Comparison of ENCODE assay signal across 8 cellular contexts in genomic region chr19:43533546-43534304, GRCh38. TPM values are rescaled to one million over a fixed set of nuclear protein-coding genes. Genes with fewer than 3 reads are reported as not detected.
A peak's percentile ranks its signal among the peaks of the same experiment; 100 is the strongest.
DNase-seq lines count a peak whose midpoint lies in the region; ATAC-seq, FAIRE-seq and TF ChIP-seq lines count a peak whose summit lies in the region.

No MANE protein-coding gene starts in this region.

- H3K9ac ChIP-seq in DND-41 (ENCODE audit: low read depth, low read length) = peak overlapping the region; percentile 38

- peak overlapping the region; percentile 96 for H3K27ac Mint-ChIP-seq in neural crest cell (ENCODE audit: unreplicated experiment)
- peak overlapping the region; percentile 94 to 95 for H3K27ac Mint-ChIP-seq in stimulated activated naive CD8-positive, alpha-beta T cell treated with anti-CD3 and anti-CD28 coated beads, Interleukin-15, amount 100 ng/mL, for 72 hours

- H3K79me2 ChIP-seq in DND-41 (ENCODE audit: insufficient read depth, low read length) = no peaks in the 10 kb centered on the region

- FAIRE-seq in H54 (lab: Jason Lieb, UNC) = peak; percentile 75

- no peak for TF ChIP-seq CTCF in DND-41 (IDR thresholded peaks at IDR 0.05; ENCODE audit: borderline replicate concordance, extremely low read depth, low read length, poor library complexity, severe bottlenecking)
- TF ChIP-seq CTCF in foreskin keratinocyte (conservative IDR thresholded peaks at IDR 0.05) = no peak
- TF ChIP-seq CTCF in neural crest cell (conservative IDR thresholded peaks at IDR 0.05) = no peak

- no peak for TF ChIP-seq POLR2A in H54 (IDR thresholded peaks at IDR 0.05; ENCODE audit: low read depth, low read length)

- H2AFZ ChIP-seq in DND-41 (ENCODE audit: low read depth, low read length) = peak overlapping the region; percentile 58

- peaks cover 14% of the 10 kb centered on the region for H3K36me3 Mint-ChIP-seq in neural crest cell (ENCODE audit: low read depth)

- H3K27me3 ChIP-seq in DND-41 (ENCODE audit: insufficient read depth, low read length, poor library complexity) (no peaks in the 10 kb centered on the region), MG63 (no peaks in the 10 kb centered on the region), foreskin keratinocyte (no peaks in the 10 kb centered on the region)

- H3K9me3 ChIP-seq in DND-41 (ENCODE audit: insufficient read depth, low read length, severe bottlenecking) = no peaks in the 10 kb centered on the region
- no peaks in the 10 kb centered on the region for H3K9me3 ChIP-seq in MG63

- DNase-seq in DND-41 = peak; percentile 95
- peak; percentile 99 for DNase-seq in H54 (ENCODE audit: insufficient read length, low spot score)
- DNase-seq in MG63 = peak; percentile 94
- peak; percentile 96 for DNase-seq in SIG-M5 (lab: John Stamatoyannopoulos, UW)
- peak; percentile 63 to 95 (median 82) for DNase-seq in activated naive CD4-positive, alpha-beta T cell (lab: John Stamatoyannopoulos, UW)
- DNase-seq in foreskin keratinocyte = peak; percentile 93 to 98
- DNase-seq in neural crest cell (ENCODE audit: low read depth, low spot score) = peak; percentile 99
- DNase-seq in stimulated activated naive CD8-positive, alpha-beta T cell treated with anti-CD3 and anti-CD28 coated beads, Interleukin-15, amount 100 ng/mL, for 72 hours = peak; percentile 98

- H3K4me1 Mint-ChIP-seq in neural crest cell = peaks cover 30% of the 10 kb centered on the region
- peaks cover 30% of the 10 kb centered on the region for H3K4me1 Mint-ChIP-seq in stimulated activated naive CD8-positive, alpha-beta T cell treated with anti-CD3 and anti-CD28 coated beads, Interleukin-15, amount 100 ng/mL, for 72 hours

- peaks cover 9% of the 10 kb centered on the region for H3K27me3 Mint-ChIP-seq in neural crest cell (ENCODE audit: low read depth)
- H3K27me3 Mint-ChIP-seq in stimulated activated naive CD8-positive, alpha-beta T cell treated with anti-CD3 and anti-CD28 coated beads, Interleukin-15, amount 100 ng/mL, for 72 hours = no peaks in the 10 kb centered on the region

- H4K20me1 ChIP-seq in DND-41 (ENCODE audit: insufficient read depth, low read length) = 0 out of 2 replicates have a peak, but pooled peaks cover 4% of the 10 kb centered on the region

- peak overlapping the region; percentile 91 for H3K4me3 Mint-ChIP-seq in neural crest cell
- peak overlapping the region; percentile 87 to 88 for H3K4me3 Mint-ChIP-seq in stimulated activated naive CD8-positive, alpha-beta T cell treated with anti-CD3 and anti-CD28 coated beads, Interleukin-15, amount 100 ng/mL, for 72 hours

- H3K4me3 ChIP-seq in DND-41 (ENCODE audit: low read depth in 1 of 2, low read length in 2 of 2) (peak overlapping the region in 1 of 2 experiments; percentile 56; a peak in 3 of 4 replicates), MG63 (peak overlapping the region; percentile 52)

- H3K36me3 ChIP-seq in DND-41 (ENCODE audit: insufficient read depth, low read length) = peaks cover 14% of the 10 kb centered on the region; the same call in 1 of the 2 replicates
- peaks cover 14% of the 10 kb centered on the region for H3K36me3 ChIP-seq in MG63

- H3K27ac ChIP-seq in DND-41 (ENCODE audit: low read length) = peak overlapping the region; percentile 11; the same call in 1 of the 2 replicates
- H3K27ac ChIP-seq in foreskin keratinocyte = no peak overlapping the region

- H3K4me1 ChIP-seq in DND-41 (ENCODE audit: insufficient read depth, low read length) = peaks cover 20% of the 10 kb centered on the region
- H3K4me1 ChIP-seq in foreskin keratinocyte = peaks cover 9% of the 10 kb centered on the region

- ATAC-seq in DND-41 (ENCODE audit: insufficient read depth, low read depth) (peak; percentile 91), foreskin keratinocyte (peak; percentile 85)
- ATAC-seq in stimulated activated naive CD8-positive, alpha-beta T cell treated with anti-CD3 and anti-CD28 coated beads, Interleukin-15, amount 100 ng/mL, for 72 hours = peak; percentile 81

- H3K4me2 ChIP-seq in DND-41 (ENCODE audit: insufficient read depth, low read length) = peak overlapping the region; percentile 68

- H3K9me3 Mint-ChIP-seq in neural crest cell = peaks cover 3% of the 10 kb centered on the region
- H3K9me3 Mint-ChIP-seq in stimulated activated naive CD8-positive, alpha-beta T cell treated with anti-CD3 and anti-CD28 coated beads, Interleukin-15, amount 100 ng/mL, for 72 hours = peaks cover 0 to 5% of the 10 kb centered on the region in 2 donors

RNA-seq across cellular contexts. Expression of gene ZNF575, which starts 0.7 kb away (rescaled TPM):
- not detected in 2 replicates for total RNA-seq in MG63 (2014; rRNA removed; shearing (Covaris generic); ENCODE audit: low replicate concordance)
- total RNA-seq in foreskin keratinocyte = 0.37 and 0.42 TPM in 2 replicates
- polyA plus RNA-seq in foreskin keratinocyte = 0.67 and 0.91 TPM in 2 replicates
- 0.57 and 0.72 TPM in 2 replicates for total RNA-seq in neural crest cell

RNA-seq across cellular contexts. Expression of gene ETHE1, which starts 6.7 kb away (rescaled TPM):
- 76.7 and 101 TPM in 2 replicates for total RNA-seq in MG63 (2014; rRNA removed; shearing (Covaris generic); ENCODE audit: low replicate concordance)
- 151 and 168 TPM in 2 replicates for total RNA-seq in foreskin keratinocyte
- polyA plus RNA-seq in foreskin keratinocyte = 239 and 287 TPM in 2 replicates
- total RNA-seq in neural crest cell = 23.7 and 25.0 TPM in 2 replicates

RNA-seq across cellular contexts. Expression of gene PHLDB3, which starts 29.2 kb away (rescaled TPM):
- 3.5 and 10.5 TPM in 2 replicates for total RNA-seq in MG63 (2014; rRNA removed; shearing (Covaris generic); ENCODE audit: low replicate concordance)
- total RNA-seq in foreskin keratinocyte (14.8 and 15.4 TPM in 2 replicates), neural crest cell (13.3 and 14.3 TPM in 2 replicates)
- polyA plus RNA-seq in foreskin keratinocyte = 9.8 and 11.2 TPM in 2 replicates

RNA-seq across cellular contexts. Expression of gene XRCC1, which starts 41.6 kb away (rescaled TPM):
- total RNA-seq in MG63 (2014; rRNA removed; shearing (Covaris generic); ENCODE audit: low replicate concordance) = 49.7 and 59.3 TPM in 2 replicates
- total RNA-seq in foreskin keratinocyte (28.8 and 31.1 TPM in 2 replicates), neural crest cell (79.4 and 82.0 TPM in 2 replicates)
- polyA plus RNA-seq in foreskin keratinocyte = 34.4 and 35.8 TPM in 2 replicates

RNA-seq across cellular contexts. Expression of gene PINLYP, which starts 41.9 kb away (rescaled TPM):
- 2.3 TPM in 1 of 2 replicates, not detected in the other for total RNA-seq in MG63 (2014; rRNA removed; shearing (Covaris generic); ENCODE audit: low replicate concordance)
- total RNA-seq in foreskin keratinocyte (16.6 and 19.5 TPM in 2 replicates), neural crest cell (9.5 and 11.7 TPM in 2 replicates)
- 20.2 and 22.6 TPM in 2 replicates for polyA plus RNA-seq in foreskin keratinocyte
